ENCODE assay signal across 20 cellular contexts in genomic region chr22:37929390-37929789, GRCh38. TPM values are rescaled to one million over a fixed set of nuclear protein-coding genes. Genes with fewer than 3 reads are reported as not detected.
DNase-seq lines count a peak whose midpoint lies in the region; ATAC-seq and TF ChIP-seq lines count a peak whose summit lies in the region.
"Had no signal": no experiment of that assay in that cellular context is flagged by ENCODE, and none has a peak within 500 bp of the region (broad histone marks: within the 10 kb centered on the region; RNA-seq: fewer than 3 reads in every experiment).

No MANE protein-coding gene starts in this region.

- no peak for TF ChIP-seq CTCF in osteoblast (IDR thresholded peaks at IDR 0.05; ENCODE audit: extremely low read depth, low read depth, low read length)
- no peak for TF ChIP-seq CTCF in suprapubic skin (IDR thresholded peaks at IDR 0.05)

- TF ChIP-seq POLR2A in suprapubic skin (IDR thresholded peaks at IDR 0.05) = no peak

- peak overlapping the region in 8 of 11 experiments; percentile 33 to 98 (median 92); a peak in 16 of 22 replicates for H3K4me2 ChIP-seq in BLaER1 treated with 17β-estradiol and CSF1 and Interleukin-3, amounts not matched to agents 10 nM and 100 nM
- H3K4me2 ChIP-seq in osteoblast (ENCODE audit: insufficient read depth, low read length) = no peak overlapping the region

- peak overlapping the region; percentile 79 for H3K27ac Mint-ChIP-seq in effector memory CD8-positive, alpha-beta T cell
- H3K27ac Mint-ChIP-seq: CD4-positive, alpha-beta T cell had no signal

- peaks cover 28 to 72% (median 52%) of the 10 kb centered on the region in 11 experiments for H3K36me3 ChIP-seq in BLaER1 treated with 17β-estradiol and CSF1 and Interleukin-3, amounts not matched to agents 10 nM and 100 nM
- H3K36me3 ChIP-seq in osteoblast (ENCODE audit: insufficient read depth, low read length) (peaks cover 57% of the 10 kb centered on the region), suprapubic skin (peaks cover 82% of the 10 kb centered on the region)

- H3K27me3 ChIP-seq in BLaER1 treated with 17β-estradiol and CSF1 and Interleukin-3, amounts not matched to agents 10 nM and 100 nM = peaks cover 0 to 8% (median 0%) of the 10 kb centered on the region in 11 experiments; a peak in 2 of 22 replicates
- no peaks in the 10 kb centered on the region for H3K27me3 ChIP-seq in osteoblast (ENCODE audit: insufficient read depth, low read length)
- no peaks in the 10 kb centered on the region for H3K27me3 ChIP-seq in suprapubic skin
- H3K27me3 ChIP-seq: Peyer's patch had no signal

- peaks cover 0 to 93% (median 68%) of the 10 kb centered on the region in 11 experiments; a peak in 21 of 22 replicates for H4K20me1 ChIP-seq in BLaER1 treated with 17β-estradiol and CSF1 and Interleukin-3, amounts not matched to agents 10 nM and 100 nM
- H4K20me1 ChIP-seq in osteoblast (ENCODE audit: insufficient read depth, low read length) = peaks cover 31% of the 10 kb centered on the region

- H3K4me1 ChIP-seq in BLaER1 treated with 17β-estradiol and CSF1 and Interleukin-3, amounts not matched to agents 10 nM and 100 nM = peaks cover 64 to 100% (median 99%) of the 10 kb centered on the region in 10 experiments
- H3K4me1 ChIP-seq in osteoblast (ENCODE audit: insufficient read depth, low read length) (peaks cover 12% of the 10 kb centered on the region), suprapubic skin (peaks cover 42% of the 10 kb centered on the region)

- TF ChIP-seq EP300 in suprapubic skin (IDR thresholded peaks at IDR 0.05) = no peak

- no peak overlapping the region for H3K4me3 Mint-ChIP-seq in effector memory CD8-positive, alpha-beta T cell
- H3K4me3 Mint-ChIP-seq: CD4-positive, alpha-beta T cell had no signal

- intact Hi-C loops in left ventricle myocardium superior (cut with micrococcal nuclease) = no loop called here

- H3K4me1 Mint-ChIP-seq in effector memory CD8-positive, alpha-beta T cell (ENCODE audit: low read depth in 2 of 2) = peaks cover 18 to 20% of the 10 kb centered on the region in 2 donors

- no peaks in the 10 kb centered on the region for H3K27me3 Mint-ChIP-seq in effector memory CD8-positive, alpha-beta T cell
- H3K27me3 Mint-ChIP-seq: CD4-positive, alpha-beta T cell had no signal

- H3K79me2 ChIP-seq in osteoblast (ENCODE audit: insufficient read depth, low read length) = peaks cover 11% of the 10 kb centered on the region

- 60% methylated on average over 4 of the region's 5 CpGs for WGBS in suprapubic skin

- peak overlapping the region in 5 of 11 experiments; percentile 12 to 65 (median 52); a peak in 9 of 22 replicates for H3K9ac ChIP-seq in BLaER1 treated with 17β-estradiol and CSF1 and Interleukin-3, amounts not matched to agents 10 nM and 100 nM

- no peaks in the 10 kb centered on the region for H3K9me3 ChIP-seq in BLaER1 treated with 17β-estradiol and CSF1 and Interleukin-3, amounts not matched to agents 10 nM and 100 nM (replicated peaks in 1 of 11)
- H3K9me3 ChIP-seq in osteoblast (ENCODE audit: low read depth, low read length) (no peaks in the 10 kb centered on the region), suprapubic skin (no peaks in the 10 kb centered on the region)
- H3K9me3 ChIP-seq: Peyer's patch had no signal

- H3K4me3 ChIP-seq in BLaER1 treated with 17β-estradiol and CSF1 and Interleukin-3, amounts not matched to agents 10 nM and 100 nM = no peak overlapping the region
- H3K4me3 ChIP-seq in osteoblast (ENCODE audit: insufficient read depth, low read length) (no peak overlapping the region), suprapubic skin (no peak overlapping the region)
- H3K4me3 ChIP-seq: GM12878, K562, Peyer's patch had no signal

- H3K36me3 Mint-ChIP-seq in effector memory CD8-positive, alpha-beta T cell (ENCODE audit: insufficient read depth) = peaks cover 18% of the 10 kb centered on the region

- no peaks in the 10 kb centered on the region for H3K9me3 Mint-ChIP-seq in effector memory CD8-positive, alpha-beta T cell
- H3K9me3 Mint-ChIP-seq: CD4-positive, alpha-beta T cell had no signal

- DNase-seq in effector memory CD8-positive, alpha-beta T cell = no peak
- DNase-seq in osteoblast (ENCODE audit: insufficient read length, low spot score, missing footprints) = peak; percentile 61
- no peak for DNase-seq in suprapubic skin (ENCODE audit: low spot score in 2 of 2)
- DNase-seq in NCI-H2227 treated with DMSO at 0.1 percent for 48 hours (lab: John Stamatoyannopoulos, UW) = no peak
- no peak for DNase-seq in left ventricle myocardium superior
- DNase-seq: AML-193; Calu3; CD4-positive, alpha-beta T cell; DMS79; HCEC 1CT; NCI-H226; NCI-H748 treated with DMSO at 0.1 percent for 48 hours; Peyer's patch; SHP77 had no signal

- H2AFZ ChIP-seq in osteoblast (ENCODE audit: low read length) = no peak overlapping the region

- no peak for ATAC-seq in effector memory CD8-positive, alpha-beta T cell (replicated peaks)
- no peak for ATAC-seq in left ventricle myocardium superior
- ATAC-seq in GM21526 (IDR thresholded peaks at IDR 0.05; ENCODE audit: low FRiP score, unreplicated experiment) = no peak
- ATAC-seq: GM12878, K562 had no signal

- peak overlapping the region in 4 of 11 experiments; percentile 7 to 62 (median 41); a peak in 3 of 22 replicates for H3K27ac ChIP-seq in BLaER1 treated with 17β-estradiol and CSF1 and Interleukin-3, amounts not matched to agents 10 nM and 100 nM
- no peak overlapping the region for H3K27ac ChIP-seq in osteoblast (ENCODE audit: low read depth, low read length)
- peak overlapping the region; percentile 17 for H3K27ac ChIP-seq in suprapubic skin
- H3K27ac ChIP-seq: Peyer's patch had no signal

RNA-seq across cellular contexts. Expression of gene MICALL1, which starts 23.3 kb away (rescaled TPM):
- 29.5 and 36.9 TPM in 2 replicates for total RNA-seq in osteoblast
- 100 to 1,000 TPM; 125 to 157 (median 131) TPM for total RNA-seq in suprapubic skin
- total RNA-seq in left ventricle myocardium superior = 20.1 TPM

RNA-seq across cellular contexts. Expression of gene C22orf23, which starts 24.0 kb away (rescaled TPM):
- total RNA-seq in osteoblast (0.29 and 0.72 TPM in 2 replicates), suprapubic skin (not detected), left ventricle myocardium superior (0.30 TPM)
- total RNA-seq: CD4-positive, alpha-beta T cell; G401 had no signal

RNA-seq across cellular contexts. Expression of gene POLR2F, which starts 24.1 kb away (rescaled TPM):
- total RNA-seq in osteoblast = 14.8 and 18.6 TPM in 2 replicates
- total RNA-seq in suprapubic skin = 10 to 100 TPM; 60.1 to 66.8 (median 64.1) TPM
- 90.7 TPM for total RNA-seq in left ventricle myocardium superior

RNA-seq across cellular contexts. Expression of gene SOX10, which starts 55.0 kb away (rescaled TPM):
- not detected in 2 replicates for total RNA-seq in osteoblast
- total RNA-seq in suprapubic skin = 10 to 100 TPM; 15.2 to 30.8 (median 20.5) TPM
- total RNA-seq in left ventricle myocardium superior = 1.9 TPM
- total RNA-seq: A673; Calu3; CD4-positive, alpha-beta T cell; G401; GM12878; K562 had no signal
